Comparison of ENCODE assay signal across 21 cellular contexts in the genomic region with DNA sequence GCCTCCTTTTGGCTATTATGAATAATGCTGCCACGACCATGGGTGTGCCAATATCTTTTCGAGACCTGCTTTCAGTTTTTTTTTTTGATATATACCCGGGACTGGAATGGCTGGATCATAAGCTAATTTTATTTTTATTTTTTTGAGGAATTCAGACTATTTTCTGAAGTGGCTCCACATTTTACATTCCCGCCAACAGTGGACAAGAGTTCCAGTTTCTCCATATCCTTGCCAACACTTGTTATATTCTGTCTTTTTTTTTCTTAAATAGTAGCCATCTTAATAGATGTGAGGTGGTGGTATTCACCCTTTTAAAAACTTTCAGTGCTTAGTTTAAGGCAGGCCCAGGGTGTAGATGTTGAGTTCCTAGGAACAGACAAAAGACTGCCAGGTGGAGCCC. TPM values are rescaled to one million over a fixed set of nuclear protein-coding genes. Genes with fewer than 3 reads are reported as not detected.
DNase-seq lines count a peak whose midpoint lies in the region; ATAC-seq, FAIRE-seq and TF ChIP-seq lines count a peak whose summit lies in the region.
"Had no signal": no experiment of that assay in that cellular context is flagged by ENCODE, and none has a peak within 500 bp of the region (broad histone marks: within the 10 kb centered on the region; RNA-seq: fewer than 3 reads in every experiment).

No MANE protein-coding gene starts in this region.

- H3K79me2 ChIP-seq in PC-3 (ENCODE audit: low read length) (peaks cover 77% of the 10 kb centered on the region), K562 (ENCODE audit: control insufficient read depth, insufficient read depth, low read length) (peaks cover 82% of the 10 kb centered on the region)

- no peak for DNase-seq in activated naive CD4-positive, alpha-beta T cell treated with anti-CD3 and anti-CD28 coated beads, Interleukin-2, amount 10 ng/mL, durations not matched to agents 7 days and 5 days
- DNase-seq in activated naive CD4-positive, alpha-beta T cell treated with anti-CD3 and anti-CD28 coated beads, Interleukin-2, amount 50 U/mL, for 16 hours = no peak
- DNase-seq in PC-3 (no peak), K562 (ENCODE audit: extremely low read depth in 1 of 4, low spot score in 3 of 4) (no peak), psoas muscle (no peak), AML-193 (lab: John Stamatoyannopoulos, UW) (no peak), colonic mucosa (no peak), NCI-H2196 treated with DMSO at 0.1 percent for 48 hours (lab: John Stamatoyannopoulos, UW; ENCODE audit: unreplicated experiment) (no peak)
- DNase-seq: body of pancreas; DMS79; effector memory CD4-positive, alpha-beta T cell; KG1; NCI-H187 treated with DMSO at 0.1 percent for 48 hours; occipital lobe; spleen; stimulated activated CD4-positive, alpha-beta T cell treated with anti-CD3 and anti-CD28 coated beads, Interleukin-4, amount 100 ng/mL, for 1 hour; stimulated activated naive CD8-positive, alpha-beta T cell treated with anti-CD3 and anti-CD28 coated beads, Interleukin-15, Interleukin-2, amounts not matched to agents 100 U/mL and 50 U/mL, for 24 hours; SW 1271; tibial artery had no signal

- H3K9me3 ChIP-seq in PC-3 (ENCODE audit: low read length) (no peaks in the 10 kb centered on the region), K562 (replicated peaks; ENCODE audit: control insufficient read depth, insufficient read depth, low read depth, low read length) (no peaks in the 10 kb centered on the region), psoas muscle (no peaks in the 10 kb centered on the region), colonic mucosa (no peaks in the 10 kb centered on the region)
- H3K9me3 ChIP-seq: body of pancreas, spleen, tibial artery had no signal

- 84% methylated on average over 4 of the region's 4 CpGs for WGBS in K562 (ENCODE audit: insufficient coverage, low coverage, missing lambda C conversion rate)
- 87 to 97% (median 93%) methylated on average over 4 of the region's 4 CpGs for WGBS in psoas muscle, 3 donors

- TF ChIP-seq CTCF in PC-3 (conservative IDR thresholded peaks at IDR 0.05; ENCODE audit: low read depth, low read length) = peak; percentile 42; the same call in 1 of the 2 replicates
- peak in 1 of 3 experiments; percentile 13; a peak in 1 of 6 replicates for TF ChIP-seq CTCF in K562 (IDR thresholded peaks at IDR 0.05 in 2 of 3, conservative IDR thresholded peaks at IDR 0.05 in 1 of 3; ENCODE audit: insufficient read depth in 2 of 3, low read depth in 1 of 3, low read length in 3 of 3)
- TF ChIP-seq CTCF in psoas muscle (IDR thresholded peaks at IDR 0.05) = no peak
- TF ChIP-seq CTCF in colonic mucosa (IDR thresholded peaks at IDR 0.05) = no peak

- intact Hi-C loops in PC-3 (cut with micrococcal nuclease) = no loop called here
- intact Hi-C loops in K562 (cut with micrococcal nuclease) = no loop called here
- intact Hi-C loops in psoas muscle (cut with DNase I) = no loop called here
- intact Hi-C loops in colonic mucosa (cut with DNase I) = no loop called here

- H3K27ac ChIP-seq in PC-3 (ENCODE audit: low read length) = no peak overlapping the region
- peak overlapping the region; percentile 36; the same call in 1 of the 3 replicates for H3K27ac ChIP-seq in K562 (ENCODE audit: extremely low read depth, low read depth, low read length)
- H3K27ac ChIP-seq in psoas muscle = peak overlapping the region; percentile 16
- no peak overlapping the region for H3K27ac ChIP-seq in colonic mucosa
- H3K27ac ChIP-seq: body of pancreas, tibial artery had no signal

- H4K20me1 ChIP-seq in PC-3 (ENCODE audit: low read length) (peaks cover 25% of the 10 kb centered on the region; the same call in 1 of the 2 replicates), K562 (replicated peaks; ENCODE audit: control insufficient read depth, insufficient read depth, low read length) (peaks cover 15% of the 10 kb centered on the region)

- H3K4me1 ChIP-seq in PC-3 (ENCODE audit: insufficient read depth, low read length) (peaks cover 21% of the 10 kb centered on the region), K562 (replicated peaks in 1 of 2; ENCODE audit: control insufficient read depth in 2 of 2, insufficient read depth in 2 of 2, low read length in 2 of 2) (peaks cover 26 to 39% of the 10 kb centered on the region in 2 experiments), psoas muscle (peaks cover 53% of the 10 kb centered on the region), colonic mucosa (peaks cover 14% of the 10 kb centered on the region)

- TF ChIP-seq POLR2A in K562 (conservative IDR thresholded peaks at IDR 0.05) = no peak

- H3K9me2 ChIP-seq in PC-3 (replicated peaks; ENCODE audit: low read length) = no peaks in the 10 kb centered on the region

- no peak overlapping the region for H2AFZ ChIP-seq in PC-3 (ENCODE audit: low read length)
- H2AFZ ChIP-seq in K562 (ENCODE audit: low read depth, low read length) = no peak overlapping the region

- no peak for TF ChIP-seq RAD21 in K562 (CRISPR knock-in tag; conservative IDR thresholded peaks at IDR 0.05 in 1 of 2, IDR thresholded peaks at IDR 0.05 in 1 of 2)

- CTCF ChIA-PET in activated naive CD4-positive, alpha-beta T cell treated with anti-CD3 and anti-CD28 coated beads, Interleukin-2, amount 10 ng/mL, durations not matched to agents 7 days and 5 days (lab: Charles Lee) = interaction anchor here (1.6 to 3.0 kb wide), 3 partner anchors 12 to 70 kb away, joined by 5 to 22 read pairs (median 5); partner anchors contain the start of gene LPIN1
- CTCF ChIA-PET in PC-3 (lab: Charles Lee) (no interaction called here), K562 (lab: Yijun Ruan, JAX; ENCODE audit: low intra/inter-chr PET ratio) (interaction anchor here (0.6 kb wide), 1 partner anchor 66 kb away, joined by 3 read pairs; no protein-coding TSS in a partner anchor)

- no peaks in the 10 kb centered on the region for H3K27me3 Mint-ChIP-seq in activated naive CD4-positive, alpha-beta T cell treated with anti-CD3 and anti-CD28 coated beads, Interleukin-2, amount 10 ng/mL, durations not matched to agents 7 days and 5 days

- H3K27me3 ChIP-seq in PC-3 (ENCODE audit: low read length) (no peaks in the 10 kb centered on the region), K562 (ENCODE audit: control insufficient read depth in 2 of 2, insufficient read depth in 2 of 2, low read length in 2 of 2) (no peaks in the 10 kb centered on the region), psoas muscle (ENCODE audit: insufficient read depth in 3 of 3, low read length in 2 of 3) (no peaks in the 10 kb centered on the region), colonic mucosa (no peaks in the 10 kb centered on the region)
- H3K27me3 ChIP-seq: body of pancreas, spleen, tibial artery had no signal

- no peak for TF ChIP-seq EP300 in K562 (IDR thresholded peaks at IDR 0.05; ENCODE audit: low read length)

- H3K4me1 Mint-ChIP-seq in activated naive CD4-positive, alpha-beta T cell treated with anti-CD3 and anti-CD28 coated beads, Interleukin-2, amount 10 ng/mL, durations not matched to agents 7 days and 5 days = peaks cover 82% of the 10 kb centered on the region

- H3K9ac ChIP-seq in PC-3 (ENCODE audit: low read length) (no peak overlapping the region), K562 (ENCODE audit: insufficient read depth in 1 of 2, low read depth in 2 of 2, low read length in 2 of 2) (no peak overlapping the region), colonic mucosa (ENCODE audit: low read depth in 2 of 2, low read length in 2 of 2) (no peak overlapping the region)

- in situ Hi-C loops in K562 (cut with MboI) = no loop called here

- no peaks in the 10 kb centered on the region for H3K9me1 ChIP-seq in K562 (ENCODE audit: control insufficient read depth, insufficient read depth, low read length)

- BruUV-seq in PC-3 (replicated peaks; lab: Mats Ljungman, UMichigan) (no TSS peak), K562 (replicated peaks; lab: Mats Ljungman, UMichigan) (no TSS peak)

- peaks cover 3% of the 10 kb centered on the region for H3F3A ChIP-seq in PC-3 (ENCODE audit: low read length, unreplicated experiment)

- no peak for FAIRE-seq in K562 (lab: Jason Lieb, UNC)
- FAIRE-seq: TTC549 had no signal

- ATAC-seq in PC-3 = no peak
- no peak for ATAC-seq in K562
- ATAC-seq in psoas muscle = no peak
- ATAC-seq: body of pancreas; HCT116; stimulated activated naive CD8-positive, alpha-beta T cell treated with anti-CD3 and anti-CD28 coated beads, Interleukin-15, Interleukin-2, amounts not matched to agents 100 U/mL and 50 U/mL, for 24 hours had no signal

- H3K4me2 ChIP-seq in PC-3 (ENCODE audit: low read length) (no peak overlapping the region), K562 (ENCODE audit: insufficient read depth, low read length) (no peak overlapping the region)

- H3K9me3 Mint-ChIP-seq in activated naive CD4-positive, alpha-beta T cell treated with anti-CD3 and anti-CD28 coated beads, Interleukin-2, amount 10 ng/mL, durations not matched to agents 7 days and 5 days = no peaks in the 10 kb centered on the region

- H3K27ac Mint-ChIP-seq in activated naive CD4-positive, alpha-beta T cell treated with anti-CD3 and anti-CD28 coated beads, Interleukin-2, amount 10 ng/mL, durations not matched to agents 7 days and 5 days = peak overlapping the region; percentile 81

- peaks cover 44% of the 10 kb centered on the region for H3K36me3 Mint-ChIP-seq in activated naive CD4-positive, alpha-beta T cell treated with anti-CD3 and anti-CD28 coated beads, Interleukin-2, amount 10 ng/mL, durations not matched to agents 7 days and 5 days

- H3K4me3 Mint-ChIP-seq in activated naive CD4-positive, alpha-beta T cell treated with anti-CD3 and anti-CD28 coated beads, Interleukin-2, amount 10 ng/mL, durations not matched to agents 7 days and 5 days = no peak overlapping the region

- POLR2A ChIA-PET in PC-3 (lab: Charles Lee; ENCODE audit: unreplicated experiment) (no interaction called here), K562 (lab: Yijun Ruan, JAX) (interaction anchor here (1.6 to 2.0 kb wide), 2 partner anchors 11 to 14 kb away, joined by 4 to 9 read pairs; partner anchors contain the start of gene LPIN1)

- H3K4me3 ChIP-seq in PC-3 (ENCODE audit: low read length) (no peak overlapping the region), K562 (no peak overlapping the region), psoas muscle (no peak overlapping the region), colonic mucosa (no peak overlapping the region)
- H3K4me3 ChIP-seq: body of pancreas, spleen, tibial artery had no signal

- 0 out of 2 replicates have a peak, but pooled peaks cover 3% of the 10 kb centered on the region for H3K36me3 ChIP-seq in PC-3 (ENCODE audit: low read depth, low read length)
- peaks cover 10% of the 10 kb centered on the region; the same call in 2 of the 3 replicates for H3K36me3 ChIP-seq in K562 (ENCODE audit: control insufficient read depth, insufficient read depth, low read length)
- H3K36me3 ChIP-seq in psoas muscle (ENCODE audit: insufficient read depth in 1 of 2, low read depth in 1 of 2) = no peaks in the 10 kb centered on the region
- no peaks in the 10 kb centered on the region for H3K36me3 ChIP-seq in colonic mucosa

RNA-seq across cellular contexts. Expression of gene LPIN1, which starts 11.8 kb away (rescaled TPM):
- total RNA-seq in PC-3 (2014; rRNA removed) (40.9 and 46.9 TPM in 2 replicates), K562 (2014; rRNA removed) (25.1 and 33.4 TPM in 2 replicates), K562 (2014; rRNA removed; fragmentation: Illumina TruSeq; extraction: Trizol) (27.8 and 32.6 TPM in 2 replicates), K562 (2015; rRNA removed; fragmentation: Illumina TruSeq; extraction: Trizol) (25.3 and 27.8 TPM in 2 replicates), K562 (2021) (37.6 and 39.9 TPM in 2 replicates), psoas muscle (100 to 1,000 TPM; 109 to 382 (median 250) TPM), colonic mucosa (10 to 100 TPM; 17.3 to 45.7 TPM)
- 261 and 278 TPM in 2 replicates for total RNA-seq in K562 (2011; cell fraction: chromatin; rRNA removed; ENCODE audit: low replicate concordance)
- 132 and 152 TPM in 2 replicates for total RNA-seq in K562 (2011; cell fraction: nucleolus; rRNA removed)
- total RNA-seq in K562 (2011; cell fraction: nucleoplasm; rRNA removed) = 219 and 247 TPM in 2 replicates
- polyA plus RNA-seq in K562 (2011; rRNA removed) (84.0 and 96.3 TPM in 2 replicates), K562 (2014; fragmentation: Illumina TruSeq; extraction: Trizol) (30.1 and 32.5 TPM in 2 replicates), K562 (2014; fragmentation: Nextera tagmentation; extraction: Ambion mirVana) (10 to 100 TPM in 1 of 2 experiments, 1 to 10 TPM in 1; 9.2 to 12.7 TPM), K562 (2014; rRNA removed) (36.0 and 36.4 TPM in 2 replicates), psoas muscle (100 to 1,000 TPM in 2 of 3 donors, 10 to 100 TPM in 1; 82.0 to 291 (median 146) TPM)
- 38.4 and 54.3 TPM in 2 replicates for polyA plus RNA-seq in K562 (2011; cell fraction: cytosol; rRNA removed)
- 117 and 127 TPM in 2 replicates for polyA plus RNA-seq in K562 (2011; cell fraction: nucleus; rRNA removed)
- polyA plus RNA-seq in K562 (2012) = 22.4 and 25.9 TPM in 2 replicates
- 66.6 and 83.7 TPM in 2 replicates for polyA minus RNA-seq in K562 (2011; rRNA and poly(A)+ RNA removed)
- 35.4 and 38.8 TPM in 2 replicates for polyA minus RNA-seq in K562 (2011; cell fraction: cytosol; rRNA and poly(A)+ RNA removed)
- 79.0 and 128 TPM in 2 replicates for polyA minus RNA-seq in K562 (2011; cell fraction: nucleus; rRNA and poly(A)+ RNA removed)

Comparison
In these comparisons a context has a peak if more than half of its experiments do, and no peak if none do; other contexts are left out.
1. H3K27ac ChIP-seq: peak in K562 (single experiment) and psoas muscle (single experiment); none in PC-3 (single experiment) and colonic mucosa (single experiment).